ENCODE assay signal across 8 cellular contexts in the genomic region with DNA sequence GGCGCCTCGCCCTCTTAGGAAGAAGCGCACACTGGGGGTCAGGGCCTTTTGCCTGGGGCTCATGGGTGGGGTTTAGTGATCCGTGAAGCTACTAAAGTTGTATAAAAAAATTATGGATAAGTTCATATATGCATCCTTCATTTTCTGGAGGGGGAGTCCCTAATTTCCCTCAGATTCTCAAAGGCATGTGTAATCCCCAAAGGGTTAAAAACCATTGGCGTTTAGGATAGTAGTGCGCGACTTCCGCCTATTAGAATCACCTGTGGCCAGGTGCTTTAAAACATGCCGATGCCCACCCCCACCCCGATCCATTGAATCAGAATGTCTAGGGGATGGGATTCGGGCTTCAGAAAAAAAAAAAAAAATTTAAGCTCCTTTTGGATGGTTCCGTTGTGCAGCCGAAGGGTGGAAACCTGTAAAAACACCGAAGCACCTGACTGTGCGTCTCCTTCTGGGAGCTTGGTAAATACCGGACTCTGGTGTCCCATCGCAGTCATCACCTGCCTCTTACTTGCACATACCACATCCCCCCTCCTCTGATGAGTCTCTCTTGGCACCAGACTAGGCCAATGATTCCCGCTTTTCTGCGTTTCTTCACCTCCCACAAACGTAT. TPM values are rescaled to one million over a fixed set of nuclear protein-coding genes. Genes with fewer than 3 reads are reported as not detected.
DNase-seq lines count a peak whose midpoint lies in the region; ATAC-seq and TF ChIP-seq lines count a peak whose summit lies in the region.

No MANE protein-coding gene starts in this region.

- POLR2A ChIA-PET in HEK293T (lab: Yijun Ruan, JAX), result interaction anchor here (0.6 to 1.4 kb wide), 3 partner anchors 13 to 244 kb away, joined by 3 to 6 read pairs (median 3); a partner anchor contains a TSS

- intact Hi-C loops in psoas muscle (cut with DNase I), result loop anchor here in 1 of 2 donors (5.0 to 10.0 kb wide), 2 partner anchors 86 to 123 kb away; a partner anchor contains a TSS

- WGBS in psoas muscle, 3 donors, result 16 to 19% (median 16%) methylated on average over 20 of the region's 20 CpGs

- CTCF ChIA-PET in HEK293T (lab: Yijun Ruan, JAX), result interaction anchor here (0.6 kb wide), 1 partner anchor 362 kb away, joined by 4 read pairs; no protein-coding TSS in a partner anchor

- H3K4me3 ChIP-seq in SK-N-MC (peak overlapping the region; percentile 69), psoas muscle (peak overlapping the region; percentile 91)

- H3K27ac ChIP-seq in SK-N-MC (peak overlapping the region; percentile 56; the same call in 1 of the 2 replicates), foreskin keratinocyte (no peak overlapping the region), psoas muscle (peak overlapping the region; percentile 84)

- ATAC-seq in foreskin keratinocyte, result peak; percentile 41
- peak in 1 of 4 donors; percentile 16 for ATAC-seq in psoas muscle

- no peak overlapping the region for H3K9ac ChIP-seq in SK-N-MC (ENCODE audit: insufficient read length)

- TF ChIP-seq CTCF in foreskin keratinocyte (conservative IDR thresholded peaks at IDR 0.05) (peak; percentile 21), psoas muscle (IDR thresholded peaks at IDR 0.05) (no peak), GM10266 (IDR thresholded peaks at IDR 0.05; ENCODE audit: control insufficient read depth, insufficient read depth, low read depth, missing control alignments) (no peak)

- H3K27me3 ChIP-seq in foreskin keratinocyte (no peaks in the 10 kb centered on the region), psoas muscle (ENCODE audit: insufficient read depth in 3 of 3, low read length in 2 of 3) (no peaks in the 10 kb centered on the region)

- no peaks in the 10 kb centered on the region for H3K36me3 ChIP-seq in SK-N-MC (ENCODE audit: insufficient read depth, low read length)
- H3K36me3 ChIP-seq in psoas muscle (ENCODE audit: insufficient read depth in 1 of 2, low read depth in 1 of 2), result peaks cover 0 to 10% of the 10 kb centered on the region in 2 donors

- DNase-seq in NCI-H748 (lab: John Stamatoyannopoulos, UW; ENCODE audit: unreplicated experiment), result peak; percentile 50
- DNase-seq in NCI-H748 treated with DMSO at 0.1 percent for 48 hours (lab: John Stamatoyannopoulos, UW), result no peak
- DNase-seq in SK-N-MC (ENCODE audit: low read depth, low spot score), result no peak
- peak in 1 of 2 donors; percentile 34 for DNase-seq in foreskin keratinocyte
- DNase-seq in psoas muscle, result no peak
- no peak for DNase-seq in HEK293T (ENCODE audit: extremely low spot score)
- no peak for DNase-seq in GM10266 (ENCODE audit: extremely low spot score)
- DNase-seq in GM19240 (ENCODE audit: insufficient read length, low spot score), result no peak

- H3K4me1 ChIP-seq in foreskin keratinocyte (peaks cover 5% of the 10 kb centered on the region), psoas muscle (no peaks in the 10 kb centered on the region)

- H3K9me3 ChIP-seq in SK-N-MC (ENCODE audit: low read depth, low read length) (no peaks in the 10 kb centered on the region), psoas muscle (no peaks in the 10 kb centered on the region)

TF ChIP-seq in HEK293T, 16 proteins besides CTCF, POLR2A, EP300 and RAD21:
- TF ChIP-seq FOXA1 (IDR thresholded peaks at IDR 0.05) (no peak), ZNF384 (IDR thresholded peaks at IDR 0.05) (no peak), NFRKB (IDR thresholded peaks at IDR 0.05) (no peak)

RNA-seq across cellular contexts. Expression of a gene that starts 0.6 kb away (rescaled TPM):
- total RNA-seq in foreskin keratinocyte, result 5.3 and 5.7 TPM in 2 replicates
- polyA plus RNA-seq in foreskin keratinocyte, result 6.6 and 7.7 TPM in 2 replicates
- total RNA-seq in psoas muscle, result 1 to 10 TPM; 3.8 to 7.0 (median 4.6) TPM
- polyA plus RNA-seq in psoas muscle, result 1 to 10 TPM; 1.2 to 2.8 (median 1.4) TPM
